ENCODE assay signal across 8 cellular contexts in genomic region chr11:121481484-121482230, GRCh38. TPM values are rescaled to one million over a fixed set of nuclear protein-coding genes. Genes with fewer than 3 reads are reported as not detected.
DNase-seq lines count a peak whose midpoint lies in the region; ATAC-seq, FAIRE-seq and TF ChIP-seq lines count a peak whose summit lies in the region.
"Not testable (repeated sequence)": the region's sequence is repeated elsewhere in the genome, so short reads cannot be mapped to it uniquely, and the experiment has no call there.

No MANE protein-coding gene starts in this region.

- H3F3A ChIP-seq in Loucy (ENCODE audit: low read depth) = peaks cover 13% of the 10 kb centered on the region

- H4K20me1 ChIP-seq in Loucy (ENCODE audit: insufficient read depth, low read length, poor library complexity, severe bottlenecking) = not testable (repeated sequence)

- not testable (repeated sequence) for H2AFZ ChIP-seq in Loucy (ENCODE audit: low read length)

- H3K36me3 ChIP-seq in Loucy (ENCODE audit: insufficient read depth, low read length) = peaks cover 43% of the 10 kb centered on the region; the same call in 1 of the 2 replicates
- not testable (repeated sequence) for H3K36me3 ChIP-seq in small intestine (ENCODE audit: control insufficient read depth in 2 of 2, insufficient read depth in 2 of 2, low read length in 2 of 2)

- H3K27ac ChIP-seq in CD4-positive, alpha-beta T cell (ENCODE audit: low read depth, low read length) = peak overlapping the region; percentile 69
- peak overlapping the region in 1 of 2 donors; percentile 51 for H3K27ac ChIP-seq in small intestine (ENCODE audit: low read depth in 1 of 2, low read length in 1 of 2)

- not testable (repeated sequence) for H3K9me3 Mint-ChIP-seq in CD4-positive, alpha-beta T cell; activated CD4-positive, alpha-beta T cell treated with anti-CD3 and anti-CD28 coated beads, Interleukin-2, amount 10 ng/mL, durations not matched to agents 7 days and 5 days; central memory CD8-positive, alpha-beta T cell

- peaks cover 73% of the 10 kb centered on the region for H3K4me1 Mint-ChIP-seq in CD4-positive, alpha-beta T cell (ENCODE audit: low read depth)
- peaks cover 76% of the 10 kb centered on the region for H3K4me1 Mint-ChIP-seq in activated CD4-positive, alpha-beta T cell treated with anti-CD3 and anti-CD28 coated beads, Interleukin-2, amount 10 ng/mL, durations not matched to agents 7 days and 5 days
- peaks cover 73% of the 10 kb centered on the region for H3K4me1 Mint-ChIP-seq in central memory CD8-positive, alpha-beta T cell

- POLR2A ChIA-PET in CD4-positive, alpha-beta T cell (lab: Charles Lee) = interaction anchor here (0.6 to 2.2 kb wide), 9 partner anchors 13 to 190 kb away, joined by 3 to 20 read pairs (median 4); partner anchors contain the start of gene SORL1-AS1
- POLR2A ChIA-PET in activated CD4-positive, alpha-beta T cell treated with anti-CD3 and anti-CD28 coated beads, Interleukin-2, amount 10 ng/mL, durations not matched to agents 7 days and 5 days (lab: Charles Lee) = interaction anchor here (0.6 to 1.8 kb wide), 5 partner anchors 14 to 1876 kb away, joined by 3 to 9 read pairs (median 4); no protein-coding TSS in a partner anchor

- DNase-seq in CD4-positive, alpha-beta T cell = peak; percentile 14 to 65 (median 30)
- DNase-seq in activated CD4-positive, alpha-beta T cell treated with anti-CD3 and anti-CD28 coated beads, Interleukin-2, amount 10 ng/mL, durations not matched to agents 7 days and 5 days = peak; percentile 87
- peak; percentile 42 to 78 for DNase-seq in central memory CD8-positive, alpha-beta T cell (ENCODE audit: low spot score in 2 of 2)
- DNase-seq in small intestine = peak; percentile 26

- H3K9me3 ChIP-seq in CD4-positive, alpha-beta T cell (ENCODE audit: control insufficient read depth, low read length); Loucy (ENCODE audit: insufficient read depth, low read depth, low read length); small intestine (ENCODE audit: control insufficient read depth, low read depth): not testable (repeated sequence)

- peaks cover 59% of the 10 kb centered on the region for H3K79me2 ChIP-seq in Loucy (ENCODE audit: insufficient read depth, low read length)

- peaks cover 34% of the 10 kb centered on the region for H3K4me1 ChIP-seq in Loucy (ENCODE audit: insufficient read depth, low read length, poor library complexity, severe bottlenecking)
- not testable (repeated sequence) for H3K4me1 ChIP-seq in small intestine (ENCODE audit: control insufficient read depth in 2 of 2, insufficient read depth in 1 of 2, low read depth in 1 of 2, low read length in 1 of 2)

- not testable (repeated sequence) for FAIRE-seq in small intestine (lab: Jason Lieb, UNC)

- peak overlapping the region; percentile 75 for H3K4me3 Mint-ChIP-seq in CD4-positive, alpha-beta T cell
- H3K4me3 Mint-ChIP-seq in activated CD4-positive, alpha-beta T cell treated with anti-CD3 and anti-CD28 coated beads, Interleukin-2, amount 10 ng/mL, durations not matched to agents 7 days and 5 days = peak overlapping the region; percentile 64
- peak overlapping the region; percentile 77 for H3K4me3 Mint-ChIP-seq in central memory CD8-positive, alpha-beta T cell

- peak overlapping the region; percentile 94 for H3K9ac ChIP-seq in Loucy (ENCODE audit: low read depth, low read length, poor library complexity, severe bottlenecking)

- H3K4me3 ChIP-seq in Loucy (ENCODE audit: low read length, poor library complexity, severe bottlenecking) = peak overlapping the region; percentile 78
- H3K4me3 ChIP-seq in small intestine (ENCODE audit: low read depth in 1 of 2, low read length in 2 of 2) = not testable (repeated sequence)

- H3K27me3 ChIP-seq in CD4-positive, alpha-beta T cell (ENCODE audit: control insufficient read depth, insufficient read depth, low read length); Loucy (ENCODE audit: insufficient read depth, low read length, poor library complexity, severe bottlenecking); small intestine (ENCODE audit: control insufficient read depth in 2 of 2, insufficient read depth in 2 of 2, low read length in 2 of 2): not testable (repeated sequence)

- intact Hi-C loops in CD4-positive, alpha-beta T cell (cut with DNase I, micrococcal nuclease) = loop anchor here in 1 of 2 experiments (1.0 kb wide), 3 partner anchors 13 to 29 kb away; partner anchors contain the start of genes SORL1 and SORL1-AS1

- 74 to 81% (median 74%) methylated on average over 2 of the region's 2 CpGs for WGBS in small intestine, 3 donors

- H3K4me2 ChIP-seq in Loucy (ENCODE audit: low read depth, low read length, poor library complexity, severe bottlenecking) = peak overlapping the region; percentile 91

- peak overlapping the region; percentile 89 for H3K27ac Mint-ChIP-seq in CD4-positive, alpha-beta T cell
- peak overlapping the region; percentile 92 for H3K27ac Mint-ChIP-seq in activated CD4-positive, alpha-beta T cell treated with anti-CD3 and anti-CD28 coated beads, Interleukin-2, amount 10 ng/mL, durations not matched to agents 7 days and 5 days
- peak overlapping the region; percentile 97 for H3K27ac Mint-ChIP-seq in central memory CD8-positive, alpha-beta T cell (ENCODE audit: low read depth)

- CTCF ChIA-PET in CD4-positive, alpha-beta T cell (lab: Charles Lee) = interaction anchor here (2.4 kb wide), 1 partner anchor 30 kb away, joined by 13 read pairs; the partner anchor contains the start of genes SORL1 and SORL1-AS1
- CTCF ChIA-PET in activated CD4-positive, alpha-beta T cell treated with anti-CD3 and anti-CD28 coated beads, Interleukin-2, amount 10 ng/mL, durations not matched to agents 7 days and 5 days (lab: Charles Lee) = interaction anchor here (0.7 to 4.6 kb wide), 3 partner anchors 14 to 18 kb away, joined by 4 to 19 read pairs (median 9); no protein-coding TSS in a partner anchor

- peak; percentile 83 for ATAC-seq in CD4-positive, alpha-beta T cell (ENCODE audit: poor library complexity)
- ATAC-seq in GM18873 (IDR thresholded peaks at IDR 0.05; ENCODE audit: low FRiP score, unreplicated experiment) (peak; percentile 37), GM21576 (IDR thresholded peaks at IDR 0.05; ENCODE audit: unreplicated experiment) (peak; percentile 55), HG03097 (IDR thresholded peaks at IDR 0.05; ENCODE audit: low FRiP score, unreplicated experiment) (peak; percentile 51)
- peak; percentile 85 for ATAC-seq in central memory CD8-positive, alpha-beta T cell (replicated peaks; ENCODE audit: extremely low read depth, poor library complexity, severe bottlenecking)

- H3K27me3 Mint-ChIP-seq in CD4-positive, alpha-beta T cell; activated CD4-positive, alpha-beta T cell treated with anti-CD3 and anti-CD28 coated beads, Interleukin-2, amount 10 ng/mL, durations not matched to agents 7 days and 5 days; central memory CD8-positive, alpha-beta T cell: not testable (repeated sequence)

- peaks cover 73% of the 10 kb centered on the region for H3K36me3 Mint-ChIP-seq in CD4-positive, alpha-beta T cell (ENCODE audit: low read depth)
- H3K36me3 Mint-ChIP-seq in activated CD4-positive, alpha-beta T cell treated with anti-CD3 and anti-CD28 coated beads, Interleukin-2, amount 10 ng/mL, durations not matched to agents 7 days and 5 days (ENCODE audit: low read depth) = peaks cover 68% of the 10 kb centered on the region
- peaks cover 38% of the 10 kb centered on the region for H3K36me3 Mint-ChIP-seq in central memory CD8-positive, alpha-beta T cell (ENCODE audit: insufficient read depth)

- not testable (repeated sequence) for TF ChIP-seq CTCF in CD4-positive, alpha-beta T cell (IDR thresholded peaks at IDR 0.05); Loucy (conservative IDR thresholded peaks at IDR 0.05; ENCODE audit: low read length)

- not testable (repeated sequence) for H3K9me2 ChIP-seq in Loucy (replicated peaks; ENCODE audit: low read depth, low read length)

RNA-seq across cellular contexts. Expression of gene SORL1, which starts 29.5 kb away (rescaled TPM):
- total RNA-seq in CD4-positive, alpha-beta T cell = 100 to 1,000 TPM; 235 to 241 TPM
- total RNA-seq in activated CD4-positive, alpha-beta T cell treated with anti-CD3 and anti-CD28 coated beads, Interleukin-2, amount 10 ng/mL, durations not matched to agents 7 days and 5 days = 100 to 1,000 TPM; 197 to 207 TPM
- 1 to 10 TPM; 4.6 to 6.5 (median 5.2) TPM for polyA plus RNA-seq in small intestine

Comparison
In these comparisons a context has a peak if more than half of its experiments do, and no peak if none do; other contexts are left out.
1. DNase-seq: peak in every context shown above with its lines; median percentile 87 in activated CD4-positive, alpha-beta T cell treated with anti-CD3 and anti-CD28 coated beads, Interleukin-2, amount 10 ng/mL, durations not matched to agents 7 days and 5 days; 60 in central memory CD8-positive, alpha-beta T cell; 30 in CD4-positive, alpha-beta T cell; 26 in small intestine.